21 cellular contexts compared by ENCODE assay signal in the genomic region with DNA sequence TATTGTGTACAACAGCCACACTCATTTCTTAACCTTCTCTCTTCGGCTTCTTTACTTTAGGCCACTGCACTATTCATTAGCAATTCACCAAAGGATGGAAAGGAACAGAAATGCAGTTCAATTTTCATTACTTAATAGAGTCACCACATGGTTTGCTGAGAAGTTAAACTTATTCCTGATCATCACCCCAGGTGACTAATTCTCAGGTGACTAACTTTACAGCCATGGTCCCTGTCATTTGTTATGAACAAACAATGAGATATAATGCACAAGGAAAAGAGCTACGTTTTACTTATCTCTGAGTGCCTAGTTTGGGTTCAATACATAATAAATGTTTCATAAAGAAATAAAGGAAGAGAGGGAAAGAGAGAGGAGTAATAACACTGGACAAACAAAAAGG. TPM values are rescaled to one million over a fixed set of nuclear protein-coding genes. Genes with fewer than 3 reads are reported as not detected.
A peak's percentile ranks its signal among the peaks of the same experiment; 100 is the strongest.
DNase-seq lines count a peak whose midpoint lies in the region; ATAC-seq and TF ChIP-seq lines count a peak whose summit lies in the region.
"Had no signal": no experiment of that assay in that cellular context is flagged by ENCODE, and none has a peak within 500 bp of the region (broad histone marks: within the 10 kb centered on the region; RNA-seq: fewer than 3 reads in every experiment).

No MANE protein-coding gene starts in this region.

- TF ChIP-seq POLR2A in transverse colon (IDR thresholded peaks at IDR 0.05), result no peak

- intact Hi-C loops in heart right ventricle (cut with DNase I) (loop anchor here in 1 of 10 donors (2.0 kb wide), 1 partner anchor 42 kb away; no protein-coding TSS in a partner anchor), right cardiac atrium (cut with DNase I) (no loop called here), lower lobe of right lung (cut with DNase I) (no loop called here), transverse colon (cut with DNase I; ENCODE audit: low total_unique reads) (no loop called here)

- peak overlapping the region in 4 of 10 donors; percentile 50 to 58 (median 54) for H3K4me3 ChIP-seq in heart right ventricle
- no peak overlapping the region for H3K4me3 ChIP-seq in right cardiac atrium (ENCODE audit: low read length)
- H3K4me3 ChIP-seq in coronary artery, result peak overlapping the region; percentile 8
- H3K4me3 ChIP-seq in lower lobe of right lung, result peak overlapping the region; percentile 42
- peak overlapping the region in 1 of 4 donors; percentile 46 for H3K4me3 ChIP-seq in transverse colon
- H3K4me3 ChIP-seq: GM12878, ovary had no signal

- TF ChIP-seq EP300 in transverse colon (IDR thresholded peaks at IDR 0.05; ENCODE audit: low read depth), result no peak

- TF ChIP-seq CTCF in heart right ventricle (IDR thresholded peaks at IDR 0.05), result no peak
- no peak for TF ChIP-seq CTCF in coronary artery (IDR thresholded peaks at IDR 0.05)
- no peak for TF ChIP-seq CTCF in lower lobe of right lung (IDR thresholded peaks at IDR 0.05)
- TF ChIP-seq CTCF in transverse colon (IDR thresholded peaks at IDR 0.05), result no peak

- peaks cover 0 to 76% (median 50%) of the 10 kb centered on the region in 9 donors for H3K4me1 ChIP-seq in heart right ventricle
- H3K4me1 ChIP-seq in right cardiac atrium (ENCODE audit: control insufficient read depth, insufficient read depth, low read length), result peaks cover 6% of the 10 kb centered on the region
- peaks cover 23% of the 10 kb centered on the region for H3K4me1 ChIP-seq in lower lobe of right lung
- peaks cover 11 to 89% (median 55%) of the 10 kb centered on the region in 4 donors for H3K4me1 ChIP-seq in transverse colon

- WGBS in heart right ventricle, 2 donors, result 69 to 73% methylated on average over 2 of the region's 2 CpGs
- 72% methylated on average over 2 of the region's 2 CpGs for WGBS in right cardiac atrium
- WGBS in transverse colon (ENCODE audit: low coverage in 1 of 2), 2 donors, result 59 to 61% methylated on average over 2 of the region's 2 CpGs

- H3K27me3 ChIP-seq in heart right ventricle, result no peaks in the 10 kb centered on the region
- no peaks in the 10 kb centered on the region for H3K27me3 ChIP-seq in right cardiac atrium (ENCODE audit: control insufficient read depth, insufficient read depth)
- no peaks in the 10 kb centered on the region for H3K27me3 ChIP-seq in lower lobe of right lung (ENCODE audit: low read depth)
- H3K27me3 ChIP-seq in transverse colon, result no peaks in the 10 kb centered on the region
- H3K27me3 ChIP-seq: ovary had no signal

- H3K36me3 ChIP-seq in heart right ventricle (no peaks in the 10 kb centered on the region), lower lobe of right lung (no peaks in the 10 kb centered on the region), transverse colon (no peaks in the 10 kb centered on the region)
- H3K36me3 ChIP-seq: ovary had no signal

- H3K9me3 ChIP-seq in heart right ventricle, result no peaks in the 10 kb centered on the region
- no peaks in the 10 kb centered on the region for H3K9me3 ChIP-seq in right cardiac atrium (ENCODE audit: control insufficient read depth, low read length)
- H3K9me3 ChIP-seq in lower lobe of right lung, result no peaks in the 10 kb centered on the region
- no peaks in the 10 kb centered on the region for H3K9me3 ChIP-seq in transverse colon
- H3K9me3 ChIP-seq: ovary had no signal

- in situ Hi-C loops in transverse colon (cut with MboI; ENCODE audit: low pct_ligation_motif_present in 1 of 4, low pct_unique_long_range_greater_than_20kb in 1 of 4, low sequenced_read_pairs in 3 of 4), result no loop called here

- no peak for ATAC-seq in heart right ventricle
- no peak for ATAC-seq in right cardiac atrium
- no peak for ATAC-seq in lower lobe of right lung
- ATAC-seq in HG03175 (IDR thresholded peaks at IDR 0.05; ENCODE audit: unreplicated experiment), result no peak
- ATAC-seq in GM19035 (IDR thresholded peaks at IDR 0.05; ENCODE audit: unreplicated experiment), result no peak

- H3K27ac ChIP-seq in heart right ventricle, result peak overlapping the region in 6 of 10 donors; percentile 30 to 93 (median 88)
- no peak overlapping the region for H3K27ac ChIP-seq in right cardiac atrium (ENCODE audit: low read length)
- H3K27ac ChIP-seq in coronary artery, result peak overlapping the region; percentile 24 to 28
- peak overlapping the region; percentile 38 for H3K27ac ChIP-seq in lower lobe of right lung
- H3K27ac ChIP-seq in transverse colon, result peak overlapping the region; percentile 45 to 93 (median 90)
- H3K27ac ChIP-seq: ovary, WERI-Rb-1 had no signal

- DNase-seq in heart right ventricle (no peak), right cardiac atrium (no peak), coronary artery (ENCODE audit: low spot score) (no peak), lower lobe of right lung (no peak), transverse colon (no peak), NCI-H1105 (lab: John Stamatoyannopoulos, UW) (no peak)
- DNase-seq: 8988T; activated effector memory CD4-positive, alpha-beta T cell treated with Interleukin-2 at 50 U/mL for 16 hours; aorta; CD4-positive, alpha-beta T cell; EL; KG1; midbrain; NCI-H1694 treated with DMSO at 0.1 percent for 48 hours; NCI-H446 treated with DMSO at 0.1 percent for 48 hours; ovary; stimulated activated CD4-positive, alpha-beta T cell treated with anti-CD3 and anti-CD28 coated beads, Interleukin-15, amount 100 ng/mL, for 24 hours; WERI-Rb-1 had no signal

RNA-seq across cellular contexts. Expression of a gene that starts 45.8 kb away (rescaled TPM):
- 100 to 1,000 TPM; 218 to 619 (median 514) TPM for total RNA-seq in heart right ventricle
- polyA plus RNA-seq in heart right ventricle, result 100 to 1,000 TPM; 103 to 211 TPM
- 100 to 1,000 TPM; 193 to 308 (median 237) TPM for total RNA-seq in right cardiac atrium
- polyA plus RNA-seq in right cardiac atrium, result 148 TPM
- 327 TPM for total RNA-seq in lower lobe of right lung
- total RNA-seq in transverse colon, result 100 to 1,000 TPM; 280 to 535 (median 428) TPM
